Comparison of ENCODE assay signal across 15 cellular contexts in the genomic region with DNA sequence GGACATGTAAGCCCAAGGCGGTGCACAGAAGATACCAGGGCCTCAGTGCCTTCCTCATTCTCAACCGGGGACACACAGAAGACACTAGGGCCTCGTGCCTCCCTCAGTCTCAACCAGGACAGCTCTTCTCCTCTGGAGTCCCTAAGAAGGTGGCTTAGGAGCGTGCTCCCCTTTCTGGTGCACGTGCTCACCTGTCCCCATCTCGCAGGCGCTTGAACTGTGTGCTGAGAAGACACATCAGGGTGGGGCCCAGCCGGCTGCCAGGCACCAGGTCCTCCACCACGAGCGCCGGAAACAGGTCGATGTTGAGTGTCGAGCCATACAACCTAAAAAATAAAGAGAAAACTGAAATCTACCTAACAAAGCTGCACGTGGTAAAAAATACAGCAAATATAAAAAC.
"Had no signal": no experiment of that assay in that cellular context is flagged by ENCODE, and none has a peak within 500 bp of the region (broad histone marks: within the 10 kb centered on the region; RNA-seq: fewer than 3 reads in every experiment).

No MANE protein-coding gene starts in this region.

- H3K27ac Mint-ChIP-seq: activated naive CD8-positive, alpha-beta T cell; activated T-helper 1 cell treated with anti-CD3 and anti-CD28 coated beads, Interleukin-12 subunit alpha, Interleukin-12 subunit beta, Interleukin-2, Interleukin-4 antibody, amounts not matched to agents 30 ng/mL and 10 ng/mL and 1 ng/mL, durations not matched to agents 14 hours and 24 hours and 36 hours; effector memory CD8-positive, alpha-beta T cell; stimulated activated naive B cell treated with anti-CD40 and anti-IgM and Interleukin-4, amounts not matched to agents 10 μg/mL and 1 μg/mL and 100 μg/mL, for 72 hours had no signal

- H3K4me3 Mint-ChIP-seq: activated naive CD8-positive, alpha-beta T cell; activated T-helper 1 cell treated with anti-CD3 and anti-CD28 coated beads, Interleukin-12 subunit alpha, Interleukin-12 subunit beta, Interleukin-2, Interleukin-4 antibody, amounts not matched to agents 30 ng/mL and 10 ng/mL and 1 ng/mL, durations not matched to agents 14 hours and 24 hours and 36 hours; effector memory CD8-positive, alpha-beta T cell; neural crest cell; stimulated activated naive B cell treated with anti-CD40 and anti-IgM and Interleukin-4, amounts not matched to agents 10 μg/mL and 1 μg/mL and 100 μg/mL, for 72 hours had no signal

- H2AFZ ChIP-seq: parathyroid adenoma had no signal

- H3K4me1 Mint-ChIP-seq: stimulated activated naive B cell treated with anti-CD40 and anti-IgM and Interleukin-4, amounts not matched to agents 10 μg/mL and 1 μg/mL and 100 μg/mL, for 72 hours had no signal

- DNase-seq: activated CD4-positive, alpha-beta T cell treated with anti-CD3 and anti-CD28 coated beads, Interleukin-2, amount 50 U/mL, for 4 hours; activated T-cell treated with anti-CD3 and anti-CD28 coated beads for 4 hours; amniotic stem cell; effector memory CD8-positive, alpha-beta T cell; left cardiac atrium; stimulated activated naive B cell treated with anti-CD40 and anti-IgM and Interleukin-4, amounts not matched to agents 10 μg/mL and 1 μg/mL and 100 μg/mL, for 72 hours; substantia nigra; tibial artery; WERI-Rb-1 had no signal

- H3K27me3 ChIP-seq: cardiac muscle cell, tibial artery had no signal

- H3K9ac ChIP-seq: parathyroid adenoma had no signal

- H3K4me1 ChIP-seq: parathyroid adenoma had no signal

- H3K27me3 Mint-ChIP-seq: activated naive CD8-positive, alpha-beta T cell; effector memory CD8-positive, alpha-beta T cell; stimulated activated naive B cell treated with anti-CD40 and anti-IgM and Interleukin-4, amounts not matched to agents 10 μg/mL and 1 μg/mL and 100 μg/mL, for 72 hours had no signal

- H3K36me3 Mint-ChIP-seq: activated naive CD8-positive, alpha-beta T cell had no signal

- H3K27ac ChIP-seq: cardiac muscle cell, parathyroid adenoma, tibial artery, WERI-Rb-1 had no signal

- H3K4me3 ChIP-seq: cardiac muscle cell, lung, tibial artery had no signal

- H3K9me3 Mint-ChIP-seq: activated T-helper 1 cell treated with anti-CD3 and anti-CD28 coated beads, Interleukin-12 subunit alpha, Interleukin-12 subunit beta, Interleukin-2, Interleukin-4 antibody, amounts not matched to agents 30 ng/mL and 10 ng/mL and 1 ng/mL, durations not matched to agents 14 hours and 24 hours and 36 hours; neural crest cell had no signal

- H3K79me2 ChIP-seq: parathyroid adenoma had no signal

- ATAC-seq: effector memory CD8-positive, alpha-beta T cell; left cardiac atrium; stimulated activated naive B cell treated with anti-CD40 and anti-IgM and Interleukin-4, amounts not matched to agents 10 μg/mL and 1 μg/mL and 100 μg/mL, for 72 hours had no signal

- H3K9me3 ChIP-seq: tibial artery had no signal
